Comparison of ENCODE assay signal across 15 cellular contexts in genomic region chr9:76180541-76180940, GRCh38.
DNase-seq lines count a peak whose midpoint lies in the region; ATAC-seq and TF ChIP-seq lines count a peak whose summit lies in the region.
"Had no signal": no experiment of that assay in that cellular context is flagged by ENCODE, and none has a peak within 500 bp of the region (broad histone marks: within the 10 kb centered on the region; RNA-seq: fewer than 3 reads in every experiment).

No MANE protein-coding gene starts in this region.

- H4K91ac ChIP-seq in mesenchymal stem cell (ENCODE audit: low read length), result peak overlapping the region; percentile 12

- peak overlapping the region; percentile 6 to 7 for H2BK12ac ChIP-seq in mesenchymal stem cell (ENCODE audit: low read length in 2 of 2)

- intact Hi-C loops in body of pancreas (cut with DNase I) (no loop called here), dorsolateral prefrontal cortex (cut with DNase I) (no loop called here), posterior cingulate gyrus (cut with DNase I) (no loop called here)

- peaks cover 22% of the 10 kb centered on the region for H3K36me3 Mint-ChIP-seq in activated naive CD8-positive, alpha-beta T cell treated with anti-CD3 and anti-CD28 coated beads, Interleukin-2, amount 10 ng/mL, durations not matched to agents 7 days and 5 days
- peaks cover 12% of the 10 kb centered on the region for H3K36me3 Mint-ChIP-seq in activated naive CD8-positive, alpha-beta T cell treated with anti-CD3 and anti-CD28 coated beads for 36 hours

- H3K23ac ChIP-seq in mesenchymal stem cell (ENCODE audit: low read length in 2 of 2), result no peak overlapping the region

- H2AK5ac ChIP-seq in mesenchymal stem cell (ENCODE audit: low read length, severe bottlenecking), result no peak overlapping the region

- ATAC-seq in activated naive CD8-positive, alpha-beta T cell treated with anti-CD3 and anti-CD28 coated beads, Interleukin-2, amount 10 ng/mL, durations not matched to agents 7 days and 5 days (ENCODE audit: low read depth), result no peak
- ATAC-seq in body of pancreas, result peak; percentile 78
- no peak for ATAC-seq in HG03139 (IDR thresholded peaks at IDR 0.05; ENCODE audit: unreplicated experiment)
- ATAC-seq: T-cell had no signal

- no peaks in the 10 kb centered on the region for H3K79me1 ChIP-seq in mesenchymal stem cell (replicated peaks; ENCODE audit: low read length, poor library complexity, severe bottlenecking)

- H3K27ac ChIP-seq in body of pancreas (peak overlapping the region in 3 of 4 donors; percentile 22 to 79 (median 78)), mesenchymal stem cell (ENCODE audit: low read length, poor library complexity, severe bottlenecking) (peak overlapping the region; percentile 2), dorsolateral prefrontal cortex (no peak overlapping the region)

- H3K4me3 Mint-ChIP-seq in activated naive CD8-positive, alpha-beta T cell treated with anti-CD3 and anti-CD28 coated beads, Interleukin-2, amount 10 ng/mL, durations not matched to agents 7 days and 5 days, result peak overlapping the region; percentile 25
- no peak overlapping the region for H3K4me3 Mint-ChIP-seq in activated naive CD8-positive, alpha-beta T cell treated with anti-CD3 and anti-CD28 coated beads for 36 hours
- H3K4me3 Mint-ChIP-seq: activated CD4-positive, alpha-beta T cell treated with anti-CD3 and anti-CD28 coated beads, Interleukin-2, amount 10 ng/mL, durations not matched to agents 7 days and 5 days; activated T-helper 17 cell treated with anti-CD3 and anti-CD28 coated beads, Interleukin-2, amount 50 U/mL, for 72 hours; naive thymus-derived CD4-positive, alpha-beta T cell; T-cell had no signal

- TF ChIP-seq CTCF in body of pancreas (IDR thresholded peaks at IDR 0.05) (no peak), dorsolateral prefrontal cortex (IDR thresholded peaks at IDR 0.05 in 54 of 56, conservative IDR thresholded peaks at IDR 0.05 in 2 of 56; ENCODE audit: low read depth in 1 of 56, partially characterized antibody in 56 of 56) (no peak)

- H3K14ac ChIP-seq in mesenchymal stem cell (ENCODE audit: low read length in 2 of 2), result no peak overlapping the region

- H3K4me3 ChIP-seq in body of pancreas (no peak overlapping the region), mesenchymal stem cell (ENCODE audit: insufficient read depth in 1 of 2, low read depth in 1 of 2, low read length in 2 of 2) (no peak overlapping the region), dorsolateral prefrontal cortex (no peak overlapping the region)
- H3K4me3 ChIP-seq: transverse colon had no signal

- 68 to 71% methylated on average over 3 of the region's 3 CpGs for WGBS in body of pancreas, 2 donors
- WGBS in mesenchymal stem cell, result 17% methylated on average over 1 of the region's 3 CpGs

- DNase-seq in activated naive CD8-positive, alpha-beta T cell treated with anti-CD3 and anti-CD28 coated beads, Interleukin-2, amount 10 ng/mL, durations not matched to agents 7 days and 5 days, result no peak
- no peak for DNase-seq in activated naive CD8-positive, alpha-beta T cell treated with anti-CD3 and anti-CD28 coated beads for 36 hours
- DNase-seq in body of pancreas, result peak in 1 of 4 donors; percentile 17
- peak; percentile 81 for DNase-seq in mesenchymal stem cell
- no peak for DNase-seq in dedifferentiated amniotic fluid mesenchymal stem cell (ENCODE audit: extremely low spot score)
- DNase-seq in dorsolateral prefrontal cortex, result no peak
- DNase-seq in posterior cingulate gyrus, result no peak
- DNase-seq: activated CD4-positive, alpha-beta T cell treated with anti-CD3 and anti-CD28 coated beads, Interleukin-2, amount 10 ng/mL, durations not matched to agents 7 days and 5 days; Karpas-422; naive thymus-derived CD4-positive, alpha-beta T cell; NCI-H2107; T-cell; transverse colon had no signal

- H3K4me1 ChIP-seq in body of pancreas, result peaks cover 16% of the 10 kb centered on the region
- H3K4me1 ChIP-seq in mesenchymal stem cell (ENCODE audit: control insufficient read depth, insufficient read depth, low read depth, low read length), result peaks cover 8% of the 10 kb centered on the region

- H2BK5ac ChIP-seq in mesenchymal stem cell (ENCODE audit: low read depth, low read length, poor library complexity, severe bottlenecking), result no peak overlapping the region

- no peak overlapping the region for H2BK15ac ChIP-seq in mesenchymal stem cell (ENCODE audit: low read depth, poor library complexity, severe bottlenecking)

- H3K9me3 ChIP-seq in body of pancreas, result no peaks in the 10 kb centered on the region
- no peaks in the 10 kb centered on the region for H3K9me3 ChIP-seq in mesenchymal stem cell (ENCODE audit: control insufficient read depth, low read length)
- H3K9me3 ChIP-seq: transverse colon had no signal

- no peak overlapping the region for H3K9ac ChIP-seq in mesenchymal stem cell (ENCODE audit: low read length)

- no peaks in the 10 kb centered on the region for H3K27me3 ChIP-seq in body of pancreas
- H3K27me3 ChIP-seq in mesenchymal stem cell (ENCODE audit: control insufficient read depth in 1 of 2, insufficient read depth in 1 of 2, low read length in 2 of 2), result no peaks in the 10 kb centered on the region
- no peaks in the 10 kb centered on the region for H3K27me3 ChIP-seq in dorsolateral prefrontal cortex
- H3K27me3 ChIP-seq: transverse colon had no signal

- H3K4me2 ChIP-seq in mesenchymal stem cell (ENCODE audit: low read length, poor library complexity, severe bottlenecking), result no peak overlapping the region

- no peak overlapping the region for H2AFZ ChIP-seq in mesenchymal stem cell (ENCODE audit: low read depth, low read length)

- no peak overlapping the region for H4K8ac ChIP-seq in mesenchymal stem cell (ENCODE audit: low read length)

- no peak for TF ChIP-seq POLR2A in body of pancreas (IDR thresholded peaks at IDR 0.05)

- H3K4me1 Mint-ChIP-seq in activated naive CD8-positive, alpha-beta T cell treated with anti-CD3 and anti-CD28 coated beads, Interleukin-2, amount 10 ng/mL, durations not matched to agents 7 days and 5 days, result peaks cover 21% of the 10 kb centered on the region
- H3K4me1 Mint-ChIP-seq in activated naive CD8-positive, alpha-beta T cell treated with anti-CD3 and anti-CD28 coated beads for 36 hours, result peaks cover 13% of the 10 kb centered on the region
- H3K4me1 Mint-ChIP-seq: T-cell had no signal

- peak overlapping the region in 1 of 2 experiments; percentile 10 for H3K4ac ChIP-seq in mesenchymal stem cell (ENCODE audit: low read depth in 1 of 2, low read length in 2 of 2)

- H3K36me3 ChIP-seq in body of pancreas (replicated peaks in 1 of 2; ENCODE audit: insufficient read depth in 1 of 2, low read depth in 2 of 2), result no peaks in the 10 kb centered on the region
- H3K36me3 ChIP-seq in mesenchymal stem cell (ENCODE audit: control insufficient read depth in 1 of 2, insufficient read depth in 2 of 2, low read depth in 1 of 2, low read length in 2 of 2), result no peaks in the 10 kb centered on the region

- H2BK120ac ChIP-seq in mesenchymal stem cell (ENCODE audit: low read depth, low read length), result no peak overlapping the region

- no peaks in the 10 kb centered on the region for H3K9me3 Mint-ChIP-seq in activated naive CD8-positive, alpha-beta T cell treated with anti-CD3 and anti-CD28 coated beads, Interleukin-2, amount 10 ng/mL, durations not matched to agents 7 days and 5 days
- H3K9me3 Mint-ChIP-seq in activated naive CD8-positive, alpha-beta T cell treated with anti-CD3 and anti-CD28 coated beads for 36 hours, result no peaks in the 10 kb centered on the region
- H3K9me3 Mint-ChIP-seq: activated CD4-positive, alpha-beta T cell treated with anti-CD3 and anti-CD28 coated beads, Interleukin-2, amount 10 ng/mL, durations not matched to agents 7 days and 5 days; activated T-helper 17 cell treated with anti-CD3 and anti-CD28 coated beads, Interleukin-2, amount 50 U/mL, for 72 hours; T-cell had no signal

- POLR2A ChIA-PET in activated naive CD8-positive, alpha-beta T cell treated with anti-CD3 and anti-CD28 coated beads, Interleukin-2, amount 10 ng/mL, durations not matched to agents 7 days and 5 days (lab: Charles Lee), result interaction anchor here (1.5 kb wide), 1 partner anchor 290 kb away, joined by 4 read pairs; the partner anchor contains the start of gene PCSK5

- H3K18ac ChIP-seq in mesenchymal stem cell (ENCODE audit: low read depth in 1 of 2, low read length in 2 of 2), result peak overlapping the region in 1 of 2 experiments; percentile 74

- H3K27ac Mint-ChIP-seq in activated naive CD8-positive, alpha-beta T cell treated with anti-CD3 and anti-CD28 coated beads, Interleukin-2, amount 10 ng/mL, durations not matched to agents 7 days and 5 days, result peak overlapping the region; percentile 43
- no peak overlapping the region for H3K27ac Mint-ChIP-seq in activated naive CD8-positive, alpha-beta T cell treated with anti-CD3 and anti-CD28 coated beads for 36 hours
- H3K27ac Mint-ChIP-seq: activated CD4-positive, alpha-beta T cell treated with anti-CD3 and anti-CD28 coated beads, Interleukin-2, amount 10 ng/mL, durations not matched to agents 7 days and 5 days; T-cell had no signal

- no peaks in the 10 kb centered on the region for H3K27me3 Mint-ChIP-seq in activated naive CD8-positive, alpha-beta T cell treated with anti-CD3 and anti-CD28 coated beads, Interleukin-2, amount 10 ng/mL, durations not matched to agents 7 days and 5 days
- no peaks in the 10 kb centered on the region for H3K27me3 Mint-ChIP-seq in activated naive CD8-positive, alpha-beta T cell treated with anti-CD3 and anti-CD28 coated beads for 36 hours
- H3K27me3 Mint-ChIP-seq: activated CD4-positive, alpha-beta T cell treated with anti-CD3 and anti-CD28 coated beads, Interleukin-2, amount 10 ng/mL, durations not matched to agents 7 days and 5 days; activated T-helper 17 cell treated with anti-CD3 and anti-CD28 coated beads, Interleukin-2, amount 50 U/mL, for 72 hours; naive thymus-derived CD4-positive, alpha-beta T cell; T-cell had no signal

Comparison
In these comparisons a context has a peak if more than half of its experiments do, and no peak if none do; other contexts are left out.
1. H3K27ac ChIP-seq: peak in body of pancreas (3 of 4) and mesenchymal stem cell (single experiment); none in dorsolateral prefrontal cortex (0 of 59).